Comparison of ENCODE assay signal across 32 cellular contexts in the genomic region with DNA sequence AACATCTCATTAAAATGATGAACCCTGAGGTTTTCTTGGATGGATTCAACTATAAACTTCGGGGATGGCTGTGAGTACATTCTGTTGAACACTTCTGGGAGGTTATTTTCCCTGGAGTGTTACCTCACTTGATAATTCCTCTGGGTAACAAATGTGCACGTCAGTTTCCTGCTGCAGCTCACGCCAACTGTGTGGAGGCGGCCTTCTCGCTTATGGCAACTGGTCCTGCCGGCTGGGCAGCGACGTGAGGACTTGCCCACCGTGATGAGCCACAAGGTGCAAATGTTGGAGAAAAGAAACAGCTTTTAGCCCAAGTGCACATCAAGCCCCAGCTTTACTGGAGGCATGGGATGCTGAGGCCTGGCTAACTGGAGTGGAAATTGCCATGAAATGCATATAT. TPM values are rescaled to one million over a fixed set of nuclear protein-coding genes. Genes with fewer than 3 reads are reported as not detected.
"Had no signal": no experiment of that assay in that cellular context is flagged by ENCODE, and none has a peak within 500 bp of the region (broad histone marks: within the 10 kb centered on the region; RNA-seq: fewer than 3 reads in every experiment).

No MANE protein-coding gene starts in this region.

- H3K27me3 Mint-ChIP-seq: activated CD4-positive, alpha-beta memory T cell treated with anti-CD3 and anti-CD28 coated beads, Interleukin-2, amount 10 ng/mL, durations not matched to agents 7 days and 5 days; activated naive CD8-positive, alpha-beta T cell; activated T-cell treated with anti-CD3 and anti-CD28 coated beads, Interleukin-2, amount 50 U/mL, for 24 hours; central memory CD8-positive, alpha-beta T cell; dendritic cell treated with granulocyte-macrophage colony-stimulating factor and Interleukin-4, amounts not matched to agents 40 ng/mL and 50 ng/mL, for 4 days; effector memory CD8-positive, alpha-beta T cell had no signal

- H3K36me3 ChIP-seq: brain microvascular endothelial cell, esophagus muscularis mucosa, gastrocnemius medialis, heart left ventricle had no signal

- H3K27me3 ChIP-seq: brain microvascular endothelial cell, foreskin keratinocyte, gastrocnemius medialis, heart left ventricle had no signal

- DNase-seq: activated CD4-positive, alpha-beta memory T cell treated with anti-CD3 and anti-CD28 coated beads, Interleukin-2, amount 10 ng/mL, durations not matched to agents 7 days and 5 days; activated CD4-positive, alpha-beta T cell treated with anti-CD3 and anti-CD28 coated beads for 1 hour; activated CD4-positive, alpha-beta T cell treated with anti-CD3 and anti-CD28 coated beads for 4 hours; activated CD4-positive, alpha-beta T cell treated with anti-CD3 and anti-CD28 coated beads, Interleukin-2, amount 10 ng/mL, durations not matched to agents 7 days and 5 days; activated CD4-positive, alpha-beta T cell treated with anti-CD3 and anti-CD28 coated beads, Interleukin-2, amount 50 U/mL, for 4 hours; activated CD8-positive, alpha-beta memory T cell treated with anti-CD3 and anti-CD28 coated beads, Interleukin-2, amount 50 U/mL, for 48 hours; activated gamma-delta T cell; activated naive CD4-positive, alpha-beta T cell; activated naive CD4-positive, alpha-beta T cell treated with anti-CD3 and anti-CD28 coated beads, Interleukin-2, amount 50 U/mL, for 16 hours; activated T-cell treated with anti-CD3 and anti-CD28 coated beads for 4 hours; activated T-cell treated with anti-CD3 and anti-CD28 coated beads, Interleukin-2, amount 50 U/mL, for 24 hours; activated T-cell treated with anti-CD3 and anti-CD28 coated beads, Interleukin-2, amount 50 U/mL, for 72 hours; amniotic stem cell; brain microvascular endothelial cell; effector CD4-positive, alpha-beta T cell; effector memory CD8-positive, alpha-beta T cell; erythroblast; foreskin keratinocyte; gastrocnemius medialis; glutamatergic neuron; heart left ventricle; T-helper 1 cell; T-helper 17 cell; T1000 had no signal

- H3K27ac ChIP-seq: brain microvascular endothelial cell, coronary artery, esophagus muscularis mucosa, foreskin keratinocyte, gastrocnemius medialis, heart left ventricle had no signal

- H3K9me3 Mint-ChIP-seq: activated CD4-positive, alpha-beta memory T cell treated with anti-CD3 and anti-CD28 coated beads, Interleukin-2, amount 10 ng/mL, durations not matched to agents 7 days and 5 days; activated CD4-positive, alpha-beta T cell treated with anti-CD3 and anti-CD28 coated beads, Interleukin-2, amount 10 ng/mL, durations not matched to agents 7 days and 5 days; activated T-cell treated with anti-CD3 and anti-CD28 coated beads, Interleukin-2, amount 50 U/mL, for 24 hours; activated T-cell treated with anti-CD3 and anti-CD28 coated beads, Interleukin-2, amount 50 U/mL, for 72 hours; central memory CD8-positive, alpha-beta T cell; dendritic cell treated with granulocyte-macrophage colony-stimulating factor and Interleukin-4, amounts not matched to agents 40 ng/mL and 50 ng/mL, for 4 days; T-helper 2 cell treated with Interferon-gamma antibody and Interleukin-4, amounts not matched to agents 5 μg/mL and 100 μg/mL, for 36 hours; WTC11 had no signal

- H3K27ac Mint-ChIP-seq: activated CD4-positive, alpha-beta memory T cell treated with anti-CD3 and anti-CD28 coated beads, Interleukin-2, amount 10 ng/mL, durations not matched to agents 7 days and 5 days; activated CD4-positive, alpha-beta T cell treated with anti-CD3 and anti-CD28 coated beads, Interleukin-2, amount 10 ng/mL, durations not matched to agents 7 days and 5 days; activated naive CD8-positive, alpha-beta T cell; activated T-cell treated with anti-CD3 and anti-CD28 coated beads, Interleukin-2, amount 50 U/mL, for 24 hours; activated T-cell treated with anti-CD3 and anti-CD28 coated beads, Interleukin-2, amount 50 U/mL, for 72 hours; dendritic cell treated with granulocyte-macrophage colony-stimulating factor and Interleukin-4, amounts not matched to agents 40 ng/mL and 50 ng/mL, for 4 days; effector memory CD8-positive, alpha-beta T cell; T-helper 17 cell; T-helper 2 cell treated with Interferon-gamma antibody and Interleukin-4, amounts not matched to agents 5 μg/mL and 100 μg/mL, for 36 hours; WTC11 had no signal

- ATAC-seq: activated T-cell treated with anti-CD3 and anti-CD28 coated beads, Interleukin-2, amount 50 U/mL, for 72 hours; effector memory CD8-positive, alpha-beta T cell; foreskin keratinocyte; gastrocnemius medialis; heart left ventricle; T-helper 17 cell; WTC11 had no signal

- H3K4me1 ChIP-seq: esophagus muscularis mucosa, foreskin keratinocyte, gastrocnemius medialis, heart left ventricle had no signal

- H3K4me1 Mint-ChIP-seq: activated CD4-positive, alpha-beta memory T cell treated with anti-CD3 and anti-CD28 coated beads, Interleukin-2, amount 10 ng/mL, durations not matched to agents 7 days and 5 days; activated CD4-positive, alpha-beta T cell treated with anti-CD3 and anti-CD28 coated beads, Interleukin-2, amount 10 ng/mL, durations not matched to agents 7 days and 5 days; central memory CD8-positive, alpha-beta T cell; T-helper 17 cell had no signal

- H3K4me3 ChIP-seq: coronary artery, esophagus muscularis mucosa, gastrocnemius medialis, heart left ventricle had no signal

- H3K4me3 Mint-ChIP-seq: activated CD4-positive, alpha-beta memory T cell treated with anti-CD3 and anti-CD28 coated beads, Interleukin-2, amount 10 ng/mL, durations not matched to agents 7 days and 5 days; activated CD4-positive, alpha-beta T cell treated with anti-CD3 and anti-CD28 coated beads, Interleukin-2, amount 10 ng/mL, durations not matched to agents 7 days and 5 days; activated naive CD8-positive, alpha-beta T cell; activated T-cell treated with anti-CD3 and anti-CD28 coated beads, Interleukin-2, amount 50 U/mL, for 24 hours; activated T-cell treated with anti-CD3 and anti-CD28 coated beads, Interleukin-2, amount 50 U/mL, for 72 hours; central memory CD8-positive, alpha-beta T cell; dendritic cell treated with granulocyte-macrophage colony-stimulating factor and Interleukin-4, amounts not matched to agents 40 ng/mL and 50 ng/mL, for 4 days; effector memory CD8-positive, alpha-beta T cell; T-helper 17 cell; T-helper 2 cell treated with Interferon-gamma antibody and Interleukin-4, amounts not matched to agents 5 μg/mL and 100 μg/mL, for 36 hours; WTC11 had no signal

- H3K36me3 Mint-ChIP-seq: activated naive CD8-positive, alpha-beta T cell; WTC11 had no signal

RNA-seq across cellular contexts. Expression of a gene that starts 15.9 kb away (rescaled TPM):
- total RNA-seq: activated CD4-positive, alpha-beta memory T cell treated with anti-CD3 and anti-CD28 coated beads, Interleukin-2, amount 10 ng/mL, durations not matched to agents 7 days and 5 days; activated CD4-positive, alpha-beta T cell treated with anti-CD3 and anti-CD28 coated beads, Interleukin-2, amount 10 ng/mL, durations not matched to agents 7 days and 5 days; bronchial epithelial cell; foreskin keratinocyte had no signal
